15 cellular contexts compared by ENCODE assay signal in the genomic region with DNA sequence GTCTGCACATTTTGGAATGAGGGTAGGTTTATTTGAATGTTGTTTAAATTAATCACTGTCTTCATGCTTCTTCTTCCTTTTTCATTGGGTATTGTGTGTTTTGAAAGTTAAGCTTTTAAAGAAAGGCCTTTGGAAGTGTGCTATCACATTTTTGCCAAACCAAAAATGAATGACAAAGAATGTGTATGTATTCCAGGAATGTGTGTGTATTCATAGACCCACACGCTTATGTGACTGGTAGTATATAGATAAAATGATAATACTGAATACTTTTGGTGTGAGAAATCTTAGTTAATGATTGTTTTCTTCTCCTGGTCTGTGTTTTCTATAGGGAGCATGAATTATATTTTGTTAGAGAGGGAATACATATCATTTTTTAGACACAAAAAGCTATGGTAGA.
DNase-seq lines count a peak whose midpoint lies in the region; ATAC-seq and TF ChIP-seq lines count a peak whose summit lies in the region.
"Had no signal": no experiment of that assay in that cellular context is flagged by ENCODE, and none has a peak within 500 bp of the region (broad histone marks: within the 10 kb centered on the region; RNA-seq: fewer than 3 reads in every experiment).

No MANE protein-coding gene starts in this region.

- DNase-seq in ELR (ENCODE audit: low read depth) (peak; percentile 72), RPMI7951 (ENCODE audit: low read depth) (peak; percentile 36), cardiac fibroblast (ENCODE audit: low read depth in 2 of 2) (peak; percentile 26 to 50), iris pigment epithelial cell (ENCODE audit: low read depth) (peak; percentile 21), DMS53 (lab: John Stamatoyannopoulos, UW) (no peak)
- DNase-seq: H9, NCI-H1092, NCI-H2081 treated with DMSO at 0.1 percent for 48 hours, NCI-H524, Right ventricle myocardium superior had no signal

- no peak overlapping the region for H3K4me3 ChIP-seq in cardiac fibroblast (replicated peaks in 1 of 2; ENCODE audit: low read depth in 2 of 2, low read length in 2 of 2)

- no peak for TF ChIP-seq CTCF in cardiac fibroblast (IDR thresholded peaks at IDR 0.05; ENCODE audit: low read depth, low read length)

- ATAC-seq in GM19023 (IDR thresholded peaks at IDR 0.05; ENCODE audit: unreplicated experiment): no peak
- ATAC-seq in HG02610 (IDR thresholded peaks at IDR 0.05; ENCODE audit: unreplicated experiment): no peak
- ATAC-seq in HG03280 (IDR thresholded peaks at IDR 0.05; ENCODE audit: unreplicated experiment): no peak
- ATAC-seq: HepG2, Panc1 had no signal
